22 cellular contexts compared by ENCODE assay signal in the genomic region with DNA sequence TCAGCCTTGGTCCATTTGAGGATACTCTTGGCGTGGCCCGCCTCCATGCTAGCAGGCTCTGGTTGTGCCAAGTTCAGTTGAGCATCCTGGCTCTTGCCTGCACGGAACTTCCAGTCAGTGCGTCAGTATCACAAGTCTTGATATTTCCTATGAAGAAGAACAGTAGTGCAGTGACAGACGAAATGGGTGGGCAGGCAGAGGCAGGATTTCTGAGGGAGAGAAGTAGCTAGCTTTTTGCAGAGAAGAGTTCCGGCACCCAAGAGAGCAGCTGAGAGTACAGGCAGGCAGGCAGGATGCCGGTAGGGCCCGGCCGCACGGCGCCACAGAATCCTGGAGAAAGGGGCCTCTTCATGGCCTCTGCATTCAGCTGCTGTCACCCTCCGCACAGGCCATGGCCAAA. TPM values are rescaled to one million over a fixed set of nuclear protein-coding genes. Genes with fewer than 3 reads are reported as not detected.
DNase-seq lines count a peak whose midpoint lies in the region; ATAC-seq and TF ChIP-seq lines count a peak whose summit lies in the region.
"Had no signal": no experiment of that assay in that cellular context is flagged by ENCODE, and none has a peak within 500 bp of the region (broad histone marks: within the 10 kb centered on the region; RNA-seq: fewer than 3 reads in every experiment).

No MANE protein-coding gene starts in this region.

- no peak overlapping the region for H3K23ac ChIP-seq in H9 (ENCODE audit: insufficient read length, low read depth, low read length)

- no peak overlapping the region for H2BK5ac ChIP-seq in H9 (ENCODE audit: insufficient read length, low read length)

- no peak overlapping the region for H3K14ac ChIP-seq in H9 (ENCODE audit: insufficient read depth, low read length)

- TF ChIP-seq CTCF in H9 (conservative IDR thresholded peaks at IDR 0.05) = no peak
- TF ChIP-seq CTCF in neural crest cell (conservative IDR thresholded peaks at IDR 0.05) = no peak

- POLR2A ChIA-PET in activated CD4-positive, alpha-beta T cell treated with anti-CD3 and anti-CD28 coated beads, Interleukin-2, amount 10 ng/mL, durations not matched to agents 7 days and 5 days (lab: Charles Lee) = no interaction called here

- no peak overlapping the region for H3K4me3 Mint-ChIP-seq in activated CD4-positive, alpha-beta T cell treated with anti-CD3 and anti-CD28 coated beads, Interleukin-2, amount 10 ng/mL, durations not matched to agents 7 days and 5 days
- no peak overlapping the region; a peak in 1 of 5 replicates for H3K4me3 Mint-ChIP-seq in H9
- peak overlapping the region; percentile 63 to 68 for H3K4me3 Mint-ChIP-seq in effector memory CD8-positive, alpha-beta T cell
- H3K4me3 Mint-ChIP-seq in neural crest cell = no peak overlapping the region
- H3K4me3 Mint-ChIP-seq: CD14-positive monocyte had no signal

- peak overlapping the region; percentile 73 for H3K27ac Mint-ChIP-seq in activated CD4-positive, alpha-beta T cell treated with anti-CD3 and anti-CD28 coated beads, Interleukin-2, amount 10 ng/mL, durations not matched to agents 7 days and 5 days
- H3K27ac Mint-ChIP-seq in H9 (peak overlapping the region in 2 of 3 experiments; percentile 30 to 54; a peak in 3 of 7 replicates), neural crest cell (ENCODE audit: unreplicated experiment) (peak overlapping the region; percentile 7)
- peak overlapping the region; percentile 92 to 97 for H3K27ac Mint-ChIP-seq in effector memory CD8-positive, alpha-beta T cell

- no peaks in the 10 kb centered on the region for H3K27me3 Mint-ChIP-seq in activated CD4-positive, alpha-beta T cell treated with anti-CD3 and anti-CD28 coated beads, Interleukin-2, amount 10 ng/mL, durations not matched to agents 7 days and 5 days
- H3K27me3 Mint-ChIP-seq in H9 (ENCODE audit: low read depth) (no peaks in the 10 kb centered on the region), neural crest cell (ENCODE audit: low read depth) (no peaks in the 10 kb centered on the region)
- no peaks in the 10 kb centered on the region for H3K27me3 Mint-ChIP-seq in effector memory CD8-positive, alpha-beta T cell

- no CpG with 5 or more reads among the region's 12 CpGs for WGBS in H9 (ENCODE audit: extremely low coverage, insufficient read length, low lambda C conversion rate)

- no peaks in the 10 kb centered on the region for H3K9me3 Mint-ChIP-seq in activated CD4-positive, alpha-beta T cell treated with anti-CD3 and anti-CD28 coated beads, Interleukin-2, amount 10 ng/mL, durations not matched to agents 7 days and 5 days
- H3K9me3 Mint-ChIP-seq in H9 (no peaks in the 10 kb centered on the region), neural crest cell (no peaks in the 10 kb centered on the region)
- no peaks in the 10 kb centered on the region for H3K9me3 Mint-ChIP-seq in effector memory CD8-positive, alpha-beta T cell
- H3K9me3 Mint-ChIP-seq: CD14-positive monocyte had no signal

- peak; percentile 9 for ATAC-seq in effector memory CD8-positive, alpha-beta T cell (replicated peaks)
- no peak for ATAC-seq in HG03442 (IDR thresholded peaks at IDR 0.05; ENCODE audit: unreplicated experiment)
- ATAC-seq: K562 had no signal

- H3K79me1 ChIP-seq in H9 (ENCODE audit: insufficient read depth, low read depth, low read length, poor library complexity, severe bottlenecking) = no peaks in the 10 kb centered on the region

- peaks cover 2% of the 10 kb centered on the region for H4K20me1 ChIP-seq in H9 (ENCODE audit: control insufficient read depth, insufficient read depth, insufficient read length)

- DNase-seq in activated CD4-positive, alpha-beta T cell treated with anti-CD3 and anti-CD28 coated beads, Interleukin-2, amount 10 ng/mL, durations not matched to agents 7 days and 5 days = no peak
- DNase-seq in activated CD4-positive, alpha-beta T cell treated with anti-CD3 and anti-CD28 coated beads for 1 hour = no peak
- no peak for DNase-seq in H9
- peak in 1 of 3 experiments; percentile 18 for DNase-seq in effector memory CD8-positive, alpha-beta T cell
- DNase-seq in neural crest cell (ENCODE audit: low read depth, low spot score) = no peak
- DNase-seq in cerebellum (ENCODE audit: low spot score) = no peak
- no peak for DNase-seq in activated effector memory CD4-positive, alpha-beta T cell treated with anti-CD3 and anti-CD28 coated beads, Interleukin-2, amount 50 U/mL, for 16 hours
- DNase-seq: AML-193, COR-L47, HCEC 1CT, NCI-H1417, NCI-H187 treated with DMSO at 0.1 percent for 48 hours, NCI-H226, NCI-H524, NCI-H82, OCI-M1, SHP77 treated with DMSO at 0.1 percent for 48 hours had no signal

- H2BK12ac ChIP-seq in H9 (ENCODE audit: insufficient read length, low read depth, low read length) = no peak overlapping the region

- H3K4ac ChIP-seq in H9 (ENCODE audit: low read depth, low read length) = no peak overlapping the region

- no peak overlapping the region for H3K18ac ChIP-seq in H9 (ENCODE audit: insufficient read length, low read depth, low read length)

- no peak overlapping the region for H3T11ph ChIP-seq in H9 (ENCODE audit: low read length)

- no peak overlapping the region for H4K5ac ChIP-seq in H9 (ENCODE audit: insufficient read length, low read depth, low read length)

- H2AFZ ChIP-seq in H9 (ENCODE audit: low read length) = no peak overlapping the region

- CTCF ChIA-PET in activated CD4-positive, alpha-beta T cell treated with anti-CD3 and anti-CD28 coated beads, Interleukin-2, amount 10 ng/mL, durations not matched to agents 7 days and 5 days (lab: Charles Lee) = interaction anchor here (1.5 to 3.7 kb wide), 3 partner anchors 8 to 288 kb away, joined by 4 to 19 read pairs (median 5); no protein-coding TSS in a partner anchor

- no peak overlapping the region for H2BK15ac ChIP-seq in H9 (ENCODE audit: low read depth, low read length)

- no peaks in the 10 kb centered on the region for H3K4me1 ChIP-seq in H9 (ENCODE audit: insufficient read depth, low read length)

- H3K56ac ChIP-seq in H9 (ENCODE audit: insufficient read length, low read depth, low read length) = no peak overlapping the region

- H2BK120ac ChIP-seq in H9 (ENCODE audit: low read depth, low read length, poor library complexity, severe bottlenecking) = no peak overlapping the region

- H3K4me2 ChIP-seq in H9 (ENCODE audit: insufficient read depth, insufficient read length, low read length) = no peak overlapping the region
- H3K4me2 ChIP-seq: SK-N-SH had no signal

- no peak overlapping the region for H4K91ac ChIP-seq in H9 (ENCODE audit: insufficient read length, low read depth, low read length)

- no peak overlapping the region for H3K9ac ChIP-seq in H9 (ENCODE audit: extremely low read depth, insufficient read length, low read length)
- H3K9ac ChIP-seq: SK-N-SH had no signal

- H3K9me3 ChIP-seq in H9 (ENCODE audit: control insufficient read depth, low read depth, low read length) = no peaks in the 10 kb centered on the region
- H3K9me3 ChIP-seq: SK-N-SH had no signal

- H2BK20ac ChIP-seq in H9 (ENCODE audit: low read depth, low read length, poor library complexity, severe bottlenecking) = no peak overlapping the region

- H3K79me2 ChIP-seq in H9 (ENCODE audit: insufficient read depth, low read length) = no peaks in the 10 kb centered on the region

- H4K8ac ChIP-seq in H9 (replicated peaks; ENCODE audit: insufficient read length, low read depth, low read length) = no peak overlapping the region

- H3K27ac ChIP-seq in H9 (ENCODE audit: insufficient read length, low read depth, low read length) = no peak overlapping the region
- H3K27ac ChIP-seq: 22Rv1 had no signal

- no peaks in the 10 kb centered on the region for H3K23me2 ChIP-seq in H9 (ENCODE audit: insufficient read length, low read depth, low read length, poor library complexity, severe bottlenecking)

- peaks cover 52% of the 10 kb centered on the region for H3K36me3 Mint-ChIP-seq in activated CD4-positive, alpha-beta T cell treated with anti-CD3 and anti-CD28 coated beads, Interleukin-2, amount 10 ng/mL, durations not matched to agents 7 days and 5 days (ENCODE audit: low read depth)
- peaks cover 12 to 62% (median 42%) of the 10 kb centered on the region in 3 experiments; a peak in 6 of 7 replicates for H3K36me3 Mint-ChIP-seq in H9 (ENCODE audit: insufficient read depth in 1 of 3, low read depth in 3 of 3)
- H3K36me3 Mint-ChIP-seq in effector memory CD8-positive, alpha-beta T cell (ENCODE audit: insufficient read depth) = peaks cover 20% of the 10 kb centered on the region
- peaks cover 19% of the 10 kb centered on the region for H3K36me3 Mint-ChIP-seq in neural crest cell (ENCODE audit: low read depth)

- H2AK5ac ChIP-seq in H9 (ENCODE audit: insufficient read length, low read length) = no peak overlapping the region

- H3K4me1 Mint-ChIP-seq in activated CD4-positive, alpha-beta T cell treated with anti-CD3 and anti-CD28 coated beads, Interleukin-2, amount 10 ng/mL, durations not matched to agents 7 days and 5 days = peaks cover 63% of the 10 kb centered on the region
- H3K4me1 Mint-ChIP-seq in H9 = no peaks in the 10 kb centered on the region
- peaks cover 65 to 74% of the 10 kb centered on the region in 2 donors for H3K4me1 Mint-ChIP-seq in effector memory CD8-positive, alpha-beta T cell (ENCODE audit: low read depth in 2 of 2)
- no peaks in the 10 kb centered on the region for H3K4me1 Mint-ChIP-seq in neural crest cell
- H3K4me1 Mint-ChIP-seq: CD14-positive monocyte had no signal

- no peaks in the 10 kb centered on the region for H3K27me3 ChIP-seq in H9 (ENCODE audit: insufficient read depth, low read length)

RNA-seq across cellular contexts. Expression of a gene that starts 56.1 kb away (rescaled TPM):
- total RNA-seq in activated CD4-positive, alpha-beta T cell treated with anti-CD3 and anti-CD28 coated beads, Interleukin-2, amount 10 ng/mL, durations not matched to agents 7 days and 5 days = under 1 TPM; 0.87 to 0.94 TPM
- total RNA-seq in H9 (2021) (0.83 and 0.86 TPM in 2 replicates), neural crest cell (1.2 TPM in 2 replicates), cerebellum (3.8 TPM)

Comparison
In these comparisons a context has a peak if more than half of its experiments do, and no peak if none do; other contexts are left out.
1. H3K27ac Mint-ChIP-seq: peak in every context shown above with its lines; median percentile 94 in effector memory CD8-positive, alpha-beta T cell; 73 in activated CD4-positive, alpha-beta T cell treated with anti-CD3 and anti-CD28 coated beads, Interleukin-2, amount 10 ng/mL, durations not matched to agents 7 days and 5 days; 42 in H9; 7 in neural crest cell.
2. H3K4me3 Mint-ChIP-seq: peak in effector memory CD8-positive, alpha-beta T cell (2 of 2); none in activated CD4-positive, alpha-beta T cell treated with anti-CD3 and anti-CD28 coated beads, Interleukin-2, amount 10 ng/mL, durations not matched to agents 7 days and 5 days (single experiment), H9 (0 of 2) and neural crest cell (single experiment).